In genomic region chr19:21321134-21321533, GRCh38 we compare ENCODE assay signal across 1 cellular context.
TF ChIP-seq lines count a peak whose summit lies in the region.

No MANE protein-coding gene starts in this region.

TF ChIP-seq in WTC11, 78 proteins besides CTCF, POLR2A, EP300 and RAD21 (continued from another document):
- TF ChIP-seq MLX (CRISPR knock-in tag; IDR thresholded peaks at IDR 0.05): no peak
- no peak for TF ChIP-seq HMGA2 (CRISPR knock-in tag; IDR thresholded peaks at IDR 0.05)
